9 cellular contexts compared by ENCODE assay signal in genomic region chr4:54099287-54099958, GRCh38. TPM values are rescaled to one million over a fixed set of nuclear protein-coding genes. Genes with fewer than 3 reads are reported as not detected.
A peak's percentile ranks its signal among the peaks of the same experiment; 100 is the strongest.
DNase-seq lines count a peak whose midpoint lies in the region; ATAC-seq, FAIRE-seq and TF ChIP-seq lines count a peak whose summit lies in the region.
"Had no signal": no experiment of that assay in that cellular context is flagged by ENCODE, and none has a peak within 500 bp of the region (broad histone marks: within the 10 kb centered on the region; RNA-seq: fewer than 3 reads in every experiment).

No MANE protein-coding gene starts in this region.

- 1% methylated on average over 18 of the region's 26 CpGs for WGBS in GM12878 (ENCODE audit: insufficient coverage, insufficient replicate concordance, low lambda C conversion rate, missing lambda C conversion rate)
- WGBS in mesenchymal stem cell, result 5% methylated on average over 10 of the region's 26 CpGs

- H2BK12ac ChIP-seq in mesenchymal stem cell (ENCODE audit: low read length in 2 of 2), result no peak overlapping the region

- H3K36me3 ChIP-seq in GM12878 (ENCODE audit: control insufficient read depth in 2 of 2, insufficient read depth in 2 of 2, low read length in 1 of 2) (no peaks in the 10 kb centered on the region), mesenchymal stem cell (ENCODE audit: control insufficient read depth in 1 of 2, insufficient read depth in 2 of 2, low read depth in 1 of 2, low read length in 2 of 2) (no peaks in the 10 kb centered on the region)

- no TSS peak for BruUV-seq in GM12878 (replicated peaks; lab: Mats Ljungman, UMichigan)

- DNase-seq in AG04450 (ENCODE audit: low read depth, low spot score) (no peak), HFFc6 (no peak), GM12878 (ENCODE audit: low read depth, low spot score) (no peak), mesenchymal stem cell (no peak), GDM1 (lab: John Stamatoyannopoulos, UW) (no peak), anterior cingulate cortex (lab: John Stamatoyannopoulos, UW) (no peak)
- DNase-seq in activated CD4-positive, CD25-positive, alpha-beta regulatory T cell treated with anti-CD3 and anti-CD28 coated beads, Interleukin-2, amount 50 U/mL, for 72 hours, result no peak
- no peak for DNase-seq in stimulated activated CD4-positive, alpha-beta T cell treated with anti-CD3 and anti-CD28 coated beads, Interleukin-2, amount 100 ng/mL, for 24 hours

- SMC1A ChIA-PET in GM12878 (lab: Charles Lee; ENCODE audit: uncharacterized antibody, unreplicated experiment), result interaction anchor here (1.1 kb wide), 1 partner anchor 21 kb away, joined by 3 read pairs; no protein-coding TSS in a partner anchor

- TF ChIP-seq CTCF in AG04450 (IDR thresholded peaks at IDR 0.05; ENCODE audit: low read depth, low read length) (no peak), HFFc6 (IDR thresholded peaks at IDR 0.05) (no peak), GM12878 (IDR thresholded peaks at IDR 0.05 in 2 of 3, conservative IDR thresholded peaks at IDR 0.05 in 1 of 3; ENCODE audit: control insufficient read depth in 2 of 3, extremely low read depth in 1 of 3, insufficient read depth in 1 of 3, low read depth in 3 of 3, low read length in 3 of 3) (no peak)

- H3K27me3 ChIP-seq in AG04450 (ENCODE audit: control insufficient read depth, insufficient read depth, low read length) (peaks cover 54% of the 10 kb centered on the region), GM12878 (replicated peaks in 1 of 2; ENCODE audit: control insufficient read depth in 2 of 2, insufficient read depth in 2 of 2, low read length in 1 of 2) (peaks cover 31 to 32% of the 10 kb centered on the region in 2 experiments), mesenchymal stem cell (ENCODE audit: control insufficient read depth in 1 of 2, insufficient read depth in 1 of 2, low read length in 2 of 2) (peaks cover 80 to 100% of the 10 kb centered on the region in 2 experiments)

- no peak for FAIRE-seq in GM12878 (lab: Jason Lieb, UNC)

- no peak overlapping the region for H2AK5ac ChIP-seq in mesenchymal stem cell (ENCODE audit: low read length, severe bottlenecking)

- H3K27ac ChIP-seq in AG04450 (ENCODE audit: low read depth, low read length) (no peak overlapping the region), GM12878 (ENCODE audit: control insufficient read depth, insufficient read depth) (no peak overlapping the region), mesenchymal stem cell (ENCODE audit: low read length, poor library complexity, severe bottlenecking) (no peak overlapping the region)

- peak overlapping the region in 1 of 2 experiments; percentile 46 for H3K23ac ChIP-seq in mesenchymal stem cell (ENCODE audit: low read length in 2 of 2)

- H3K4me1 ChIP-seq in GM12878 (ENCODE audit: control insufficient read depth, insufficient read depth, low read length), result peaks cover 2% of the 10 kb centered on the region; the same call in 1 of the 2 replicates
- peaks cover 32% of the 10 kb centered on the region for H3K4me1 ChIP-seq in mesenchymal stem cell (ENCODE audit: control insufficient read depth, insufficient read depth, low read depth, low read length)

- H3K14ac ChIP-seq in mesenchymal stem cell (ENCODE audit: low read length in 2 of 2), result peak overlapping the region in 1 of 2 experiments; percentile 76

- TF ChIP-seq EP300 in GM12878 (IDR thresholded peaks at IDR 0.05; ENCODE audit: borderline replicate concordance in 1 of 2, control insufficient read depth in 1 of 2, low read depth in 2 of 2, low read length in 2 of 2), result no peak

- TF ChIP-seq RAD21 in GM12878 (IDR thresholded peaks at IDR 0.05; ENCODE audit: insufficient read depth, low read depth, low read length), result no peak

- H3K4me1 Mint-ChIP-seq in HFFc6 (ENCODE audit: low read depth), result peaks cover 54% of the 10 kb centered on the region

- POLR2A ChIA-PET in AG04450 (lab: Yijun Ruan, JAX), result no interaction called here
- POLR2A ChIA-PET in GM12878 (lab: Charles Lee), result no interaction called here

- no peak overlapping the region for H4K91ac ChIP-seq in mesenchymal stem cell (ENCODE audit: low read length)

- H3K79me1 ChIP-seq in mesenchymal stem cell (replicated peaks; ENCODE audit: low read length, poor library complexity, severe bottlenecking), result no peaks in the 10 kb centered on the region

- no peak overlapping the region for H3K18ac ChIP-seq in mesenchymal stem cell (ENCODE audit: low read depth in 1 of 2, low read length in 2 of 2)

- no peak overlapping the region for H3K9ac ChIP-seq in GM12878 (ENCODE audit: control insufficient read depth, insufficient read depth, low read length)
- H3K9ac ChIP-seq in mesenchymal stem cell (ENCODE audit: low read length), result no peak overlapping the region

- RAD21 ChIA-PET in GM12878 (lab: Charles Lee; ENCODE audit: unreplicated experiment), result no interaction called here

- peak; percentile 24; the same call in 2 of the 3 replicates for ATAC-seq in GM12878

- H2AFZ ChIP-seq in GM12878 (ENCODE audit: control insufficient read depth, low read depth, low read length), result no peak overlapping the region
- H2AFZ ChIP-seq in mesenchymal stem cell (ENCODE audit: low read depth, low read length), result no peak overlapping the region

- no peaks in the 10 kb centered on the region for H4K20me1 ChIP-seq in GM12878 (ENCODE audit: control insufficient read depth, insufficient read depth)

- no peak overlapping the region for H2BK15ac ChIP-seq in mesenchymal stem cell (ENCODE audit: low read depth, poor library complexity, severe bottlenecking)

- H3K36me3 Mint-ChIP-seq in HFFc6 (ENCODE audit: low read depth), result peaks cover 10% of the 10 kb centered on the region

- H3K4me3 ChIP-seq in AG04450 (ENCODE audit: low read depth, low read length) (peak overlapping the region; percentile 54), GM12878 (no peak overlapping the region), mesenchymal stem cell (ENCODE audit: insufficient read depth in 1 of 2, low read depth in 1 of 2, low read length in 2 of 2) (peak overlapping the region in 1 of 2 experiments; percentile 76)

- no peaks in the 10 kb centered on the region for H3K79me2 ChIP-seq in GM12878 (ENCODE audit: control insufficient read depth, insufficient read depth, low read length)

- in situ Hi-C loops in GM12878 (cut with MboI), result no loop called here

- peak overlapping the region; percentile 75 for H3K4me3 Mint-ChIP-seq in HFFc6

- no peak overlapping the region for H2BK5ac ChIP-seq in mesenchymal stem cell (ENCODE audit: low read depth, low read length, poor library complexity, severe bottlenecking)

- intact Hi-C loops in GM12878 (cut with micrococcal nuclease; ENCODE audit: unreplicated experiment), result no loop called here

- TF ChIP-seq POLR2A in GM12878 (IDR thresholded peaks at IDR 0.05; ENCODE audit: low read depth, low read length), result no peak

- peaks cover 3% of the 10 kb centered on the region; the same call in 1 of the 2 replicates for H3K9me3 ChIP-seq in AG04450 (ENCODE audit: control insufficient read depth, insufficient read depth, low read length)
- no peaks in the 10 kb centered on the region for H3K9me3 ChIP-seq in GM12878 (replicated peaks; ENCODE audit: control insufficient read depth, insufficient read depth, low read length)
- no peaks in the 10 kb centered on the region for H3K9me3 ChIP-seq in mesenchymal stem cell (ENCODE audit: control insufficient read depth, low read length)

- H2BK120ac ChIP-seq in mesenchymal stem cell (ENCODE audit: low read depth, low read length), result no peak overlapping the region

- H3K4me2 ChIP-seq in GM12878 (ENCODE audit: control insufficient read depth, insufficient read depth) (peak overlapping the region; percentile 62; the same call in 1 of the 2 replicates), mesenchymal stem cell (ENCODE audit: low read length, poor library complexity, severe bottlenecking) (peak overlapping the region; percentile 86)

- H3K27me3 Mint-ChIP-seq in HFFc6 (ENCODE audit: insufficient read depth), result peaks cover 72% of the 10 kb centered on the region

- H3K4ac ChIP-seq in mesenchymal stem cell (ENCODE audit: low read depth in 1 of 2, low read length in 2 of 2), result no peak overlapping the region

- H3K27ac Mint-ChIP-seq in HFFc6, result no peak overlapping the region

- no peaks in the 10 kb centered on the region for H3K9me3 Mint-ChIP-seq in HFFc6

- no peak overlapping the region for H4K8ac ChIP-seq in mesenchymal stem cell (ENCODE audit: low read length)

- CTCF ChIA-PET in AG04450 (lab: Charles Lee) (no interaction called here), GM12878 (lab: Yijun Ruan, JAX) (no interaction called here)

RNA-seq across cellular contexts. Expression of gene GSX2, which starts 0.5 kb away (rescaled TPM):
- polyA plus RNA-seq in AG04450 (2011; rRNA removed) (not detected in 2 replicates), GM12878 (2011; rRNA removed) (not detected in 2 replicates), GM12878 (2014; fragmentation: Illumina TruSeq; extraction: Trizol) (not detected in 2 replicates), GM12878 (2014; fragmentation: Nextera tagmentation; extraction: Ambion mirVana) (under 1 TPM in 1 of 2 experiments, not detected in 1; 0.04 TPM), GM12878 (2014; rRNA removed) (0.20 and 0.50 TPM in 2 replicates), GM12878 (2016; fragmentation: Nextera tagmentation; extraction: Ambion mirVana) (not detected)
- polyA minus RNA-seq in AG04450 (2011; rRNA and poly(A)+ RNA removed), result not detected in 2 replicates
- not detected for total RNA-seq in HFFc6 (2021; fragmentation: NEBNext Ultra II Directional; extraction: Animal tissue kit (Norgen Biotek cat#: 25700))
- not detected in 2 replicates for total RNA-seq in GM12878 (2013; cell fraction: nucleolus; rRNA removed)
- total RNA-seq in GM12878 (2014; rRNA removed) (0.40 TPM in 1 of 2 replicates, not detected in the other), GM12878 (2014; rRNA removed; fragmentation: Illumina TruSeq; extraction: Trizol) (0.18 and 0.58 TPM in 2 replicates), GM12878 (2021) (0.32 and 0.54 TPM in 2 replicates)
- not detected for polyA plus RNA-seq in GM12878 (2011; ENCODE audit: low read depth)
- not detected in 2 replicates for polyA plus RNA-seq in GM12878 (2011; cell fraction: cytosol; rRNA removed)
- not detected in 2 replicates for polyA plus RNA-seq in GM12878 (2011; cell fraction: nucleus; rRNA removed)
- polyA plus RNA-seq in GM12878 (2012), result not detected in 2 replicates
- polyA minus RNA-seq in GM12878 (2011; rRNA and poly(A)+ RNA removed), result not detected in 2 replicates
- not detected in 2 replicates for polyA minus RNA-seq in GM12878 (2011; cell fraction: cytosol; rRNA and poly(A)+ RNA removed)
- not detected in 2 replicates for polyA minus RNA-seq in GM12878 (2011; cell fraction: nucleus; rRNA and poly(A)+ RNA removed)
- polyA plus RNA-seq in mesenchymal stem cell (2013, experiment 1 of 2), result not detected
- not detected for polyA plus RNA-seq in mesenchymal stem cell (2013, experiment 2 of 2)
- total RNA-seq: LHCN-M2 had no signal

RNA-seq across cellular contexts. Expression of gene CHIC2, which starts 35.0 kb away (rescaled TPM):
- polyA plus RNA-seq in AG04450 (2011; rRNA removed) (22.2 and 32.6 TPM in 2 replicates), GM12878 (2011; rRNA removed) (12.1 and 16.2 TPM in 2 replicates), GM12878 (2014; fragmentation: Illumina TruSeq; extraction: Trizol) (8.1 and 9.8 TPM in 2 replicates), GM12878 (2014; fragmentation: Nextera tagmentation; extraction: Ambion mirVana) (1 to 10 TPM in 1 of 2 experiments, under 1 TPM in 1; 0.80 to 2.8 TPM), GM12878 (2014; rRNA removed) (10.2 and 12.3 TPM in 2 replicates), GM12878 (2016; fragmentation: Nextera tagmentation; extraction: Ambion mirVana) (10 to 100 TPM; 21.9 to 24.4 TPM)
- 18.0 and 25.9 TPM in 2 replicates for polyA minus RNA-seq in AG04450 (2011; rRNA and poly(A)+ RNA removed)
- 10 to 100 TPM; 23.5 to 30.2 (median 27.5) TPM for total RNA-seq in HFFc6 (2021; fragmentation: NEBNext Ultra II Directional; extraction: Animal tissue kit (Norgen Biotek cat#: 25700))
- total RNA-seq in GM12878 (2013; cell fraction: nucleolus; rRNA removed), result 39.5 and 49.5 TPM in 2 replicates
- total RNA-seq in GM12878 (2014; rRNA removed) (17.6 and 19.1 TPM in 2 replicates), GM12878 (2014; rRNA removed; fragmentation: Illumina TruSeq; extraction: Trizol) (13.6 and 14.2 TPM in 2 replicates), GM12878 (2021) (9.7 and 13.4 TPM in 2 replicates)
- polyA plus RNA-seq in GM12878 (2011; ENCODE audit: low read depth), result 5.0 TPM
- polyA plus RNA-seq in GM12878 (2011; cell fraction: cytosol; rRNA removed), result 6.6 and 7.5 TPM in 2 replicates
- 6.9 and 8.5 TPM in 2 replicates for polyA plus RNA-seq in GM12878 (2011; cell fraction: nucleus; rRNA removed)
- 7.2 and 8.5 TPM in 2 replicates for polyA plus RNA-seq in GM12878 (2012)
- 6.4 and 7.1 TPM in 2 replicates for polyA minus RNA-seq in GM12878 (2011; rRNA and poly(A)+ RNA removed)
- 3.2 and 7.9 TPM in 2 replicates for polyA minus RNA-seq in GM12878 (2011; cell fraction: cytosol; rRNA and poly(A)+ RNA removed)
- 19.0 and 37.2 TPM in 2 replicates for polyA minus RNA-seq in GM12878 (2011; cell fraction: nucleus; rRNA and poly(A)+ RNA removed)
- polyA plus RNA-seq in mesenchymal stem cell (2013, experiment 1 of 2), result 23.2 TPM
- 23.9 TPM for polyA plus RNA-seq in mesenchymal stem cell (2013, experiment 2 of 2)
